Comparison of ENCODE assay signal across 1 cellular context in genomic region chr10:90917231-90917967, GRCh38.
TF ChIP-seq lines count a peak whose summit lies in the region.

No MANE protein-coding gene starts in this region.

TF ChIP-seq in GM23338, 12 proteins besides CTCF, POLR2A, EP300 and RAD21:
- TF ChIP-seq ZNF114 (CRISPR knock-in tag; IDR thresholded peaks at IDR 0.05) (no peak), REST (IDR thresholded peaks at IDR 0.05; ENCODE audit: unreplicated experiment) (no peak)
TF ChIP-seq in GM23338: peak in this region for 0.
